In genomic region chr13:110637275-110637674, GRCh38 we compare ENCODE assay signal across 12 cellular contexts. TPM values are rescaled to one million over a fixed set of nuclear protein-coding genes. Genes with fewer than 3 reads are reported as not detected.
DNase-seq lines count a peak whose midpoint lies in the region; ATAC-seq and TF ChIP-seq lines count a peak whose summit lies in the region.
"Had no signal": no experiment of that assay in that cellular context is flagged by ENCODE, and none has a peak within 500 bp of the region (broad histone marks: within the 10 kb centered on the region; RNA-seq: fewer than 3 reads in every experiment).

No MANE protein-coding gene starts in this region.

- no peaks in the 10 kb centered on the region for H3K4me1 ChIP-seq in PC-3 (ENCODE audit: insufficient read depth, low read length)
- H3K4me1 ChIP-seq in esophagus muscularis mucosa, result peaks cover 12 to 19% (median 15%) of the 10 kb centered on the region in 4 donors
- H3K4me1 ChIP-seq: Caco-2 had no signal

- no TSS peak for BruUV-seq in PC-3 (replicated peaks; lab: Mats Ljungman, UMichigan)

- no peaks in the 10 kb centered on the region for H3F3A ChIP-seq in PC-3 (ENCODE audit: low read length, unreplicated experiment)

- no peak for ATAC-seq in PC-3

- no peaks in the 10 kb centered on the region for H4K20me1 ChIP-seq in PC-3 (ENCODE audit: low read length)

- TF ChIP-seq EP300 in esophagus muscularis mucosa (IDR thresholded peaks at IDR 0.05), result no peak

- no peak for TF ChIP-seq POLR2A in esophagus muscularis mucosa (IDR thresholded peaks at IDR 0.05; ENCODE audit: low read depth)

- H3K4me2 ChIP-seq in PC-3 (ENCODE audit: low read length), result no peak overlapping the region

- H2AFZ ChIP-seq in PC-3 (ENCODE audit: low read length), result no peak overlapping the region

- TF ChIP-seq CTCF in RWPE1 (conservative IDR thresholded peaks at IDR 0.05; ENCODE audit: low read depth) (no peak), VCaP (conservative IDR thresholded peaks at IDR 0.05) (no peak), PC-3 (conservative IDR thresholded peaks at IDR 0.05; ENCODE audit: low read depth, low read length) (no peak), esophagus muscularis mucosa (IDR thresholded peaks at IDR 0.05) (no peak)

- H3K79me2 ChIP-seq in PC-3 (ENCODE audit: low read length), result peaks cover 8% of the 10 kb centered on the region; the same call in 1 of the 2 replicates

- H3K27me3 ChIP-seq in PC-3 (ENCODE audit: low read length) (no peaks in the 10 kb centered on the region), esophagus muscularis mucosa (no peaks in the 10 kb centered on the region)
- H3K27me3 ChIP-seq: BE2C had no signal

- H3K27ac ChIP-seq in RWPE1, result peak overlapping the region; percentile 21
- peak overlapping the region; percentile 38 for H3K27ac ChIP-seq in VCaP
- H3K27ac ChIP-seq in PC-3 (ENCODE audit: low read length), result no peak overlapping the region
- H3K27ac ChIP-seq in esophagus muscularis mucosa (replicated peaks in 1 of 4), result no peak overlapping the region

- intact Hi-C loops in PC-3 (cut with micrococcal nuclease) (no loop called here), esophagus muscularis mucosa (cut with DNase I) (no loop called here)

- DNase-seq in RWPE1 (ENCODE audit: low spot score), result no peak
- peak; percentile 57 for DNase-seq in mesenteric fat pad (ENCODE audit: low spot score)
- DNase-seq in PC-3, result no peak
- DNase-seq in esophagus muscularis mucosa (ENCODE audit: extremely low spot score), result no peak
- no peak for DNase-seq in UCSD-AML1 (lab: John Stamatoyannopoulos, UW; ENCODE audit: unreplicated experiment)
- DNase-seq: ACHN; BE2C; C1 segment of cervical spinal cord; Caco-2; CD4-positive, alpha-beta T cell; H9 had no signal

- POLR2A ChIA-PET in RWPE1 (lab: Yijun Ruan, JAX; ENCODE audit: low non-redundant PET), result no interaction called here
- POLR2A ChIA-PET in PC-3 (lab: Charles Lee; ENCODE audit: unreplicated experiment), result no interaction called here

- peaks cover 9% of the 10 kb centered on the region for H3K36me3 ChIP-seq in PC-3 (ENCODE audit: low read depth, low read length)
- H3K36me3 ChIP-seq in esophagus muscularis mucosa, result peaks cover 49 to 93% (median 88%) of the 10 kb centered on the region in 4 donors

- H3K9me3 ChIP-seq in PC-3 (ENCODE audit: low read length) (no peaks in the 10 kb centered on the region), esophagus muscularis mucosa (no peaks in the 10 kb centered on the region)
- H3K9me3 ChIP-seq: BE2C, Caco-2 had no signal

- H3K9me2 ChIP-seq in PC-3 (replicated peaks; ENCODE audit: low read length), result no peaks in the 10 kb centered on the region

- no peak overlapping the region for H3K4me3 ChIP-seq in PC-3 (ENCODE audit: low read length)
- no peak overlapping the region for H3K4me3 ChIP-seq in esophagus muscularis mucosa

- CTCF ChIA-PET in RWPE1 (lab: Yijun Ruan, JAX), result interaction anchor here (1.1 kb wide), 1 partner anchor 111 kb away, joined by 4 read pairs; no protein-coding TSS in a partner anchor
- CTCF ChIA-PET in PC-3 (lab: Charles Lee), result no interaction called here

- WGBS in esophagus muscularis mucosa, result 82% methylated on average over 6 of the region's 6 CpGs

- no peak overlapping the region for H3K9ac ChIP-seq in PC-3 (ENCODE audit: low read length)

RNA-seq across cellular contexts. Expression of gene NAXD, which starts 21.9 kb away (rescaled TPM):
- total RNA-seq in mesenteric fat pad, result 20.1 TPM
- 18.7 and 19.0 TPM in 2 replicates for total RNA-seq in PC-3 (2014; rRNA removed)
- 10 to 100 TPM; 29.9 to 34.5 (median 34.0) TPM for total RNA-seq in esophagus muscularis mucosa

Comparison
In these comparisons a context has a peak if more than half of its experiments do, and no peak if none do; other contexts are left out.
1. H3K27ac ChIP-seq: peak in RWPE1 (single experiment) and VCaP (single experiment); none in PC-3 (single experiment) and esophagus muscularis mucosa (0 of 4).